In genomic region chr15:57859130-57859685, GRCh38 we compare ENCODE assay signal across 23 cellular contexts.
"Had no signal": no experiment of that assay in that cellular context is flagged by ENCODE, and none has a peak within 500 bp of the region (broad histone marks: within the 10 kb centered on the region; RNA-seq: fewer than 3 reads in every experiment).

No MANE protein-coding gene starts in this region.

- DNase-seq: activated CD4-positive, alpha-beta memory T cell treated with anti-CD3 and anti-CD28 coated beads, Interleukin-2, amount 10 ng/mL, durations not matched to agents 7 days and 5 days; activated CD4-positive, alpha-beta T cell treated with anti-CD3 and anti-CD28 coated beads, Interleukin-2, amount 10 ng/mL, durations not matched to agents 24 days and 14 days; activated CD4-positive, CD25-positive, alpha-beta regulatory T cell treated with anti-CD3 and anti-CD28 coated beads, Interleukin-2, amount 50 U/mL, for 72 hours; activated gamma-delta T cell; activated naive CD4-positive, alpha-beta T cell treated with anti-CD3 and anti-CD28 coated beads, Interleukin-2, amount 10 ng/mL, durations not matched to agents 7 days and 5 days; activated naive CD8-positive, alpha-beta T cell treated with anti-CD3 and anti-CD28 coated beads, Interleukin-2, amount 10 ng/mL, durations not matched to agents 7 days and 5 days; activated T-cell treated with anti-CD3 and anti-CD28 coated beads for 4 hours; activated T-cell treated with anti-CD3 and anti-CD28 coated beads, Interleukin-2, amount 50 U/mL, for 48 hours; adrenal gland; anterior cingulate cortex; Karpas-422; NCI-H1105 treated with DMSO at 0.1 percent for 48 hours; NCI-H1436 treated with DMSO at 0.1 percent for 48 hours; NCI-H187; NCI-H2081; NCI-H524; SIG-M5; T-helper 17 cell; T-helper 9 cell had no signal

- H3K4me1 Mint-ChIP-seq: activated CD4-positive, alpha-beta memory T cell treated with anti-CD3 and anti-CD28 coated beads, Interleukin-2, amount 10 ng/mL, durations not matched to agents 7 days and 5 days; activated T-helper 17 cell treated with anti-CD3 and anti-CD28 coated beads, Interleukin-2, amount 50 U/mL, for 72 hours; WTC11 had no signal

- H3K4me1 ChIP-seq: adrenal gland had no signal

- H3K36me3 ChIP-seq: adrenal gland had no signal

- H3K27ac Mint-ChIP-seq: activated CD4-positive, alpha-beta memory T cell treated with anti-CD3 and anti-CD28 coated beads, Interleukin-2, amount 10 ng/mL, durations not matched to agents 7 days and 5 days; activated CD4-positive, alpha-beta T cell treated with anti-CD3 and anti-CD28 coated beads, Interleukin-2, amount 10 ng/mL, durations not matched to agents 24 days and 14 days; activated naive CD4-positive, alpha-beta T cell treated with anti-CD3 and anti-CD28 coated beads, Interleukin-2, amount 10 ng/mL, durations not matched to agents 7 days and 5 days; activated naive CD8-positive, alpha-beta T cell treated with anti-CD3 and anti-CD28 coated beads, Interleukin-2, amount 10 ng/mL, durations not matched to agents 7 days and 5 days; activated T-helper 17 cell treated with anti-CD3 and anti-CD28 coated beads, Interleukin-2, amount 50 U/mL, for 72 hours; T-helper 17 cell; WTC11 had no signal

- ATAC-seq: activated T-helper 17 cell treated with anti-CD3 and anti-CD28 coated beads, Interleukin-2, amount 50 U/mL, for 72 hours; T-helper 17 cell; WTC11 had no signal

- H3K4me3 ChIP-seq: adrenal gland had no signal

- FAIRE-seq: RCC 7860 had no signal

- H3K4me3 Mint-ChIP-seq: activated CD4-positive, alpha-beta memory T cell treated with anti-CD3 and anti-CD28 coated beads, Interleukin-2, amount 10 ng/mL, durations not matched to agents 7 days and 5 days; activated CD4-positive, alpha-beta T cell treated with anti-CD3 and anti-CD28 coated beads, Interleukin-2, amount 10 ng/mL, durations not matched to agents 24 days and 14 days; activated naive CD4-positive, alpha-beta T cell treated with anti-CD3 and anti-CD28 coated beads, Interleukin-2, amount 10 ng/mL, durations not matched to agents 7 days and 5 days; activated naive CD8-positive, alpha-beta T cell treated with anti-CD3 and anti-CD28 coated beads, Interleukin-2, amount 10 ng/mL, durations not matched to agents 7 days and 5 days; activated T-helper 17 cell treated with anti-CD3 and anti-CD28 coated beads, Interleukin-2, amount 50 U/mL, for 72 hours; central memory CD8-positive, alpha-beta T cell; T-helper 17 cell; WTC11 had no signal

- H3K9me3 Mint-ChIP-seq: activated CD4-positive, alpha-beta memory T cell treated with anti-CD3 and anti-CD28 coated beads, Interleukin-2, amount 10 ng/mL, durations not matched to agents 7 days and 5 days; activated CD4-positive, alpha-beta T cell treated with anti-CD3 and anti-CD28 coated beads, Interleukin-2, amount 10 ng/mL, durations not matched to agents 24 days and 14 days; activated naive CD4-positive, alpha-beta T cell treated with anti-CD3 and anti-CD28 coated beads, Interleukin-2, amount 10 ng/mL, durations not matched to agents 7 days and 5 days; activated naive CD8-positive, alpha-beta T cell treated with anti-CD3 and anti-CD28 coated beads, Interleukin-2, amount 10 ng/mL, durations not matched to agents 7 days and 5 days; activated T-helper 17 cell treated with anti-CD3 and anti-CD28 coated beads, Interleukin-2, amount 50 U/mL, for 72 hours; central memory CD8-positive, alpha-beta T cell; WTC11 had no signal

- H3K9me3 ChIP-seq: adrenal gland had no signal

- H3K27me3 ChIP-seq: adrenal gland had no signal

- H3K36me3 Mint-ChIP-seq: activated naive CD4-positive, alpha-beta T cell treated with anti-CD3 and anti-CD28 coated beads, Interleukin-2, amount 10 ng/mL, durations not matched to agents 7 days and 5 days; activated naive CD8-positive, alpha-beta T cell treated with anti-CD3 and anti-CD28 coated beads, Interleukin-2, amount 10 ng/mL, durations not matched to agents 7 days and 5 days; WTC11 had no signal

- H3K27ac ChIP-seq: adrenal gland had no signal
